25 cellular contexts compared by ENCODE assay signal in the genomic region with DNA sequence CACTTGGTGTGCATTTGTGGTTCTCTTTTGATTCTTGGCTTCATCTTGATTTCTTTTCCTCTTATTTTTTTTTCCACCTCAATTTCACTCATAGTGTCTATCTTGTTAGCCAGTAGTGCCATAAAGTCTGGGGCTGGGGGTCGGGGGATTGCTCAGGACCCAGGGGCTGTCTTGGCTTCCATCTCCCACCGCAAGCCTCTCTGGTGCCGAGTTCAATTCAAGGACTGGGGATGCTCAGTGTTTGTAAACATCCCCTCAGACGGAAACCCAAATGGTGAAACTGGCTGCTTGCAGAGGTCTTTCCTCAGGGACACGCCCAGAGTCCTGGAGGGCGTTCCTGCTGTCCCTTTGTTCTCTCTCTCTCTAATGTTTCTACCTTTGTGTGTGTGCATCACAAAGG.
"Had no signal": no experiment of that assay in that cellular context is flagged by ENCODE, and none has a peak within 500 bp of the region (broad histone marks: within the 10 kb centered on the region; RNA-seq: fewer than 3 reads in every experiment).

No MANE protein-coding gene starts in this region.

- H2AFZ ChIP-seq: parathyroid adenoma had no signal

- H3K4me1 ChIP-seq: heart right ventricle, parathyroid adenoma, prostate gland, right atrium auricular region, upper lobe of left lung had no signal

- H3K36me3 Mint-ChIP-seq: naive thymus-derived CD4-positive, alpha-beta T cell; stimulated activated naive B cell treated with anti-CD40 and anti-IgM and Interleukin-4, amounts not matched to agents 10 μg/mL and 1 μg/mL and 100 μg/mL, for 72 hours had no signal

- H3K4me3 Mint-ChIP-seq: effector memory CD8-positive, alpha-beta T cell; naive thymus-derived CD4-positive, alpha-beta T cell; neural crest cell; stimulated activated naive B cell treated with anti-CD40 and anti-IgM and Interleukin-4, amounts not matched to agents 10 μg/mL and 1 μg/mL and 100 μg/mL, for 72 hours; stimulated activated naive CD8-positive, alpha-beta T cell treated with anti-CD3 and anti-CD28 coated beads, Interleukin-15, Interleukin-2, amounts not matched to agents 100 ng/mL and 50 ng/mL, for 24 hours had no signal

- H3K36me3 ChIP-seq: esophagus squamous epithelium, heart right ventricle, left lung, neutrophil, prostate gland, right atrium auricular region, thoracic aorta, tibial nerve, upper lobe of left lung had no signal

- H3K27me3 ChIP-seq: right atrium auricular region, upper lobe of left lung had no signal

- DNase-seq: cortex of kidney; effector memory CD8-positive, alpha-beta T cell; erythroblast; esophagus squamous epithelium; foreskin melanocyte; glutamatergic neuron; heart right ventricle; hippocampal formation; left lung; mesenchymal stem cell; midbrain; naive thymus-derived CD4-positive, alpha-beta T cell; stimulated activated CD4-positive, alpha-beta T cell treated with anti-CD3 and anti-CD28 coated beads, Interleukin-15, amount 100 ng/mL, for 24 hours; stimulated activated CD4-positive, alpha-beta T cell treated with anti-CD3 and anti-CD28 coated beads, Interleukin-2, amount 100 ng/mL, for 48 hours; stimulated activated naive B cell treated with anti-CD40 and anti-IgM and Interleukin-4, amounts not matched to agents 10 μg/mL and 1 μg/mL and 100 μg/mL, for 72 hours had no signal

- H3K79me2 ChIP-seq: parathyroid adenoma had no signal

- H3K4me1 Mint-ChIP-seq: naive thymus-derived CD4-positive, alpha-beta T cell; stimulated activated naive B cell treated with anti-CD40 and anti-IgM and Interleukin-4, amounts not matched to agents 10 μg/mL and 1 μg/mL and 100 μg/mL, for 72 hours had no signal

- H3K27ac ChIP-seq: esophagus squamous epithelium, heart right ventricle, left lung, neutrophil, parathyroid adenoma, prostate gland, right atrium auricular region, thoracic aorta, tibial nerve, upper lobe of left lung had no signal

- H3K9me3 Mint-ChIP-seq: effector memory CD8-positive, alpha-beta T cell; neural crest cell; stimulated activated naive B cell treated with anti-CD40 and anti-IgM and Interleukin-4, amounts not matched to agents 10 μg/mL and 1 μg/mL and 100 μg/mL, for 72 hours; stimulated activated naive CD8-positive, alpha-beta T cell treated with anti-CD3 and anti-CD28 coated beads, Interleukin-15, Interleukin-2, amounts not matched to agents 100 ng/mL and 50 ng/mL, for 24 hours had no signal

- H3K9me3 ChIP-seq: esophagus squamous epithelium, heart right ventricle, left lung, neutrophil, prostate gland, right atrium auricular region, thoracic aorta, tibial nerve, upper lobe of left lung had no signal

- H3K9ac ChIP-seq: parathyroid adenoma had no signal

- H3K27ac Mint-ChIP-seq: effector memory CD8-positive, alpha-beta T cell; naive thymus-derived CD4-positive, alpha-beta T cell; stimulated activated naive B cell treated with anti-CD40 and anti-IgM and Interleukin-4, amounts not matched to agents 10 μg/mL and 1 μg/mL and 100 μg/mL, for 72 hours; stimulated activated naive CD8-positive, alpha-beta T cell treated with anti-CD3 and anti-CD28 coated beads, Interleukin-15, Interleukin-2, amounts not matched to agents 100 ng/mL and 50 ng/mL, for 24 hours had no signal

- H3K4me3 ChIP-seq: esophagus squamous epithelium, heart right ventricle, left lung, prostate gland, right atrium auricular region, skin epidermis, thoracic aorta, tibial nerve, upper lobe of left lung had no signal
